Comparison of ENCODE assay signal across 33 cellular contexts in the genomic region with DNA sequence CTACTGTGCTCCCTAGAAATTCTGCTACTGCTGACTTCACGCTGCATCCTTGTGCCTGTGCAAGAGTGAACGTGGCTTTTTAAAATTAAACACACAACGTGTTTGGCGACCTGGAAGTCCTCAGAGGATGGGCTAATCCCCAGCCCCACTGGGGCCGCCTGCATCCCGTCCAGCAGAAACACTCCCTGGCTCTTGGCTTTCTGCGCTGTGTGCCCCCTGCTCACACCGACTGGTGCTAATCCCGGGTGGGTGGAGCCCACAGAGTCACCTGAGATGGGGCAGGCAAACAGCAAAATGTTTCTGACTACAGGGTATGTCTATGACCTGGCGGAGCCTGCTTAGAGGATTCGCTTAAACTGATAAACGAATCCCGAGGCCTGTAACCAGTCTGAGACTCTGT. TPM values are rescaled to one million over a fixed set of nuclear protein-coding genes. Genes with fewer than 3 reads are reported as not detected.
"Had no signal": no experiment of that assay in that cellular context is flagged by ENCODE, and none has a peak within 500 bp of the region (broad histone marks: within the 10 kb centered on the region; RNA-seq: fewer than 3 reads in every experiment).

No MANE protein-coding gene starts in this region.

- H3K9me3 ChIP-seq: adrenal gland, body of pancreas, colonic mucosa, heart left ventricle, left ventricle myocardium inferior, neutrophil, ovary, thoracic aorta, uterus had no signal

- H3K27ac ChIP-seq: adrenal gland, body of pancreas, colonic mucosa, left ventricle myocardium inferior, neutrophil, ovary, thoracic aorta, uterus had no signal

- H3K36me3 ChIP-seq: ovary, uterus had no signal

- H3K27me3 ChIP-seq: adrenal gland, body of pancreas, colonic mucosa, heart left ventricle, neutrophil, ovary, uterus had no signal

- FAIRE-seq: endometrium had no signal

- H3K4me1 ChIP-seq: colonic mucosa had no signal

- H3K4me3 ChIP-seq: adrenal gland, body of pancreas, colonic mucosa, heart left ventricle, left ventricle myocardium inferior, lung, ovary, thoracic aorta, uterus had no signal

- DNase-seq: activated B cell treated with CpG ODN at 0.5 μM for 24 hours; activated CD4-positive, alpha-beta T cell treated with anti-CD3 and anti-CD28 coated beads, Interleukin-2, amount 50 U/mL, for 1 hour; activated CD8-positive, alpha-beta T cell treated with anti-CD3 and anti-CD28 coated beads, Interleukin-2, amount 10 ng/mL, durations not matched to agents 7 days and 5 days; activated naive CD4-positive, alpha-beta T cell treated with Interleukin-2 at 50 U/mL for 16 hours; activated naive CD8-positive, alpha-beta T cell treated with anti-CD3 and anti-CD28 coated beads for 36 hours; activated T-cell treated with anti-CD3 and anti-CD28 coated beads for 4 hours; activated T-cell treated with anti-CD3 and anti-CD28 coated beads, Interleukin-2, amount 50 U/mL, for 72 hours; adrenal gland; aorta; body of pancreas; cerebellar nuclear complex; colonic mucosa; effector CD8-positive, alpha-beta T cell; left ventricle myocardium inferior; mesendoderm; natural killer cell; ovary; retina; stimulated activated CD4-positive, alpha-beta T cell treated with anti-CD3 and anti-CD28 coated beads, Interleukin-15, amount 100 ng/mL, for 24 hours; stimulated activated CD4-positive, alpha-beta T cell treated with anti-CD3 and anti-CD28 coated beads, Interleukin-2, amount 100 ng/mL, for 24 hours; stimulated activated naive CD4-positive, alpha-beta T cell; T-cell; uterus had no signal

RNA-seq across cellular contexts. Expression of a gene that starts 58.8 kb away (rescaled TPM):
- total RNA-seq: activated B cell treated with CpG ODN at 0.5 μM for 24 hours; activated CD8-positive, alpha-beta T cell treated with anti-CD3 and anti-CD28 coated beads, Interleukin-2, amount 10 ng/mL, durations not matched to agents 7 days and 5 days; activated naive CD8-positive, alpha-beta T cell treated with anti-CD3 and anti-CD28 coated beads for 36 hours; adrenal gland; aorta; body of pancreas; dermis microvascular lymphatic vessel endothelial cell; epithelial cell of proximal tubule; fibroblast of lung; fibroblast of villous mesenchyme; heart left ventricle; left ventricle myocardium inferior; lung; progenitor cell of endocrine pancreas; thoracic aorta; uterus had no signal
- polyA plus RNA-seq: adrenal gland, aorta, fibroblast of lung, heart left ventricle, lung, ovary had no signal
